ENCODE assay signal across 17 cellular contexts in the genomic region with DNA sequence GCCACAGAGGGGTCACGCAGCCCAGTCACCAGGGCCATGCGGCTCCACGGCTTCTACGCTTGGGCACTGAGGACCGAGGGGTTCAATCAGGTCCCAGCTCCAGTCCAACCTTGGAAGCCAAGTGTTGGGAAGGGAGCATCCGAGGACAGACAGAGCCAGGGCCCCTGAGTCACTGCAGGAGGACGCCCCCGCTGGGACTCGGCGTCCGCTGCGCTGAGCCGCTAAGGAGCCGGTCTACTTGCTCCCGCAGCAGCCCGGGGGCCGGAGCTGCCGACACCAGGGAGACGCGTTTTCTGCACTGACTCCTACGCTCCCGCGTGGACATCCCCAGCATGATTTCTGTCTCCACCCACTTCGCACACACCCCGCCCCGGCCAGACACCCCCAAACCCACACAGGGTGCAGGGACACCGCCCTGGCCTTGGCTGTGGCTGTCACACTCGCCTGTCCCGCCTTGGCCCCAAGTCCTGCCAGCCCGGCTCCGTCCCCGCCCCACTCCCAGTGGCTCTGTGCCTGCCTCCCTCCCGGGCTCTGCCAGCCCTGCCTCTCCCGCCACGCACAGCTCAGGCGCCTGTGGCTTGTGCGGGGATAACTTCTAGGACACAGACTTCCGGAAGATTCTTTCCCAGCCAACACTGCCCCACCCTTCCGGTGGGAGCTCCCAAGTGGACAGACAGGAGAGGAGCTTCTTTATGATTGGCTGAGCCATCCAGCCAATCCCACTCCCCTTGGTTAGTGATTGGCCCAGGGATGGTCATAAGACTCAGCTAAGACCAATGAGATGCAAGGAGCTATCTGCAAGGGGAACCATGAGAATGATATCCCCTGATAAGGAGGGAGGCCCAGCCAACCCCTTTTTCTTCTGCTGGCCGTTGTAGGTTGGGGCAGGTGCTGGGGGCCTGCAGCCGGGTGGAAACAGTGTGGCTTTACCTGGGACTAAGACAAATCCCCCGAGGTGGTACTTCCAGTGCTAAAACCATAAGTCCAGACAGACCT.
"Had no signal": no experiment of that assay in that cellular context is flagged by ENCODE, and none has a peak within 500 bp of the region (broad histone marks: within the 10 kb centered on the region; RNA-seq: fewer than 3 reads in every experiment).

No MANE protein-coding gene starts in this region.

- H2AFZ ChIP-seq: neural progenitor cell had no signal

- H3K9me3 ChIP-seq: upper lobe of right lung had no signal

- H3K4me1 ChIP-seq: upper lobe of right lung had no signal

- H3K36me3 Mint-ChIP-seq: activated naive CD4-positive, alpha-beta T cell treated with anti-CD3 and anti-CD28 coated beads, Interleukin-2, amount 10 ng/mL, durations not matched to agents 7 days and 5 days; immature natural killer cell; naive thymus-derived CD4-positive, alpha-beta T cell; neural progenitor cell; T-cell had no signal

- H3K27ac ChIP-seq: left lung, neural progenitor cell, upper lobe of right lung had no signal

- H3K4me2 ChIP-seq: neural progenitor cell had no signal

- H3K9ac ChIP-seq: neural progenitor cell had no signal

- DNase-seq: activated effector memory CD4-positive, alpha-beta T cell treated with anti-CD3 and anti-CD28 coated beads, Interleukin-2, amount 50 U/mL, for 16 hours; amygdala; cortex of kidney; left lung; retina; stimulated activated CD4-positive, alpha-beta T cell treated with anti-CD3 and anti-CD28 coated beads, Interleukin-4, amount 100 ng/mL, for 1 hour; stimulated activated naive CD4-positive, alpha-beta T cell; T-cell; upper lobe of right lung had no signal

- FAIRE-seq: endometrium had no signal

- H3K27ac Mint-ChIP-seq: progenitor cell of endocrine pancreas had no signal

- H3K27me3 ChIP-seq: cardiac muscle cell, neural progenitor cell, upper lobe of right lung had no signal

- H3K4me3 Mint-ChIP-seq: activated naive CD4-positive, alpha-beta T cell treated with anti-CD3 and anti-CD28 coated beads, Interleukin-2, amount 10 ng/mL, durations not matched to agents 7 days and 5 days; neural progenitor cell; T-cell had no signal

- H3K36me3 ChIP-seq: cardiac muscle cell, left lung, neural progenitor cell, upper lobe of right lung had no signal

- H3K9me3 Mint-ChIP-seq: immature natural killer cell, neural progenitor cell, T-cell had no signal

- H3K27me3 Mint-ChIP-seq: activated naive CD4-positive, alpha-beta T cell treated with anti-CD3 and anti-CD28 coated beads, Interleukin-2, amount 10 ng/mL, durations not matched to agents 7 days and 5 days; naive thymus-derived CD4-positive, alpha-beta T cell; T-cell had no signal

- H3K4me3 ChIP-seq: cardiac muscle cell, left lung, lung, neural progenitor cell, upper lobe of right lung had no signal
